Comparison of ENCODE assay signal across 21 cellular contexts in genomic region chr1:159802060-159802459, GRCh38. TPM values are rescaled to one million over a fixed set of nuclear protein-coding genes. Genes with fewer than 3 reads are reported as not detected.
A peak's percentile ranks its signal among the peaks of the same experiment; 100 is the strongest.
DNase-seq lines count a peak whose midpoint lies in the region; ATAC-seq and TF ChIP-seq lines count a peak whose summit lies in the region.
"Had no signal": no experiment of that assay in that cellular context is flagged by ENCODE, and none has a peak within 500 bp of the region (broad histone marks: within the 10 kb centered on the region; RNA-seq: fewer than 3 reads in every experiment).

Gene FCRL6 (plus strand): TSS chr1:159802360. CDS start chr1:159802425, 65 bp downstream.

- DNase-seq in activated naive CD8-positive, alpha-beta T cell treated with anti-CD3 and anti-CD28 coated beads, Interleukin-2, amount 50 U/mL, for 24 hours, result no peak
- no peak for DNase-seq in activated naive CD8-positive, alpha-beta T cell treated with anti-CD3 and anti-CD28 coated beads for 36 hours
- DNase-seq in T-cell (no peak), endodermal cell (no peak), SIG-M5 (lab: John Stamatoyannopoulos, UW) (no peak)
- DNase-seq in naive thymus-derived CD8-positive, alpha-beta T cell, result no peak
- DNase-seq: ACHN, DMS 273 treated with DMSO at 0.1 percent for 48 hours, HFFc6, KG1, MG63, NCI-H1417 treated with DMSO at 0.1 percent for 48 hours, NCI-H2029 treated with DMSO at 0.1 percent for 48 hours, NCI-H524 had no signal

- no peaks in the 10 kb centered on the region for H3K9me3 ChIP-seq in endodermal cell (ENCODE audit: control insufficient read depth, low read length)
- H3K9me3 ChIP-seq: MG63, SJSA1 had no signal

- H3K4me3 ChIP-seq in endodermal cell (ENCODE audit: low read length), result no peak within 1 kb of the TSS
- H3K4me3 ChIP-seq: MG63, SJSA1 had no signal

- no peaks in the 10 kb centered on the region for H3K27me3 Mint-ChIP-seq in activated naive CD8-positive, alpha-beta T cell treated with anti-CD3 and anti-CD28 coated beads, Interleukin-2, amount 50 U/mL, for 24 hours
- no peaks in the 10 kb centered on the region for H3K27me3 Mint-ChIP-seq in activated naive CD8-positive, alpha-beta T cell treated with anti-CD3 and anti-CD28 coated beads for 36 hours
- H3K27me3 Mint-ChIP-seq in T-cell (peaks cover 0 to 4% of the 10 kb centered on the region in 2 donors), endodermal cell (ENCODE audit: insufficient read depth) (peaks cover 51% of the 10 kb centered on the region)
- peaks cover 0 to 2% (median 0%) of the 10 kb centered on the region in 5 donors for H3K27me3 Mint-ChIP-seq in naive thymus-derived CD8-positive, alpha-beta T cell

- no peaks in the 10 kb centered on the region for H3K36me3 Mint-ChIP-seq in activated naive CD8-positive, alpha-beta T cell treated with anti-CD3 and anti-CD28 coated beads, Interleukin-2, amount 50 U/mL, for 24 hours (ENCODE audit: low read depth)
- H3K36me3 Mint-ChIP-seq in activated naive CD8-positive, alpha-beta T cell treated with anti-CD3 and anti-CD28 coated beads for 36 hours, result peaks cover 2% of the 10 kb centered on the region
- H3K36me3 Mint-ChIP-seq in T-cell (peaks cover 5% of the 10 kb centered on the region), endodermal cell (ENCODE audit: low read depth) (no peaks in the 10 kb centered on the region)
- H3K36me3 Mint-ChIP-seq in naive thymus-derived CD8-positive, alpha-beta T cell, result peaks cover 0 to 4% (median 0%) of the 10 kb centered on the region in 3 donors

- H3K27ac Mint-ChIP-seq in activated naive CD8-positive, alpha-beta T cell treated with anti-CD3 and anti-CD28 coated beads, Interleukin-2, amount 50 U/mL, for 24 hours, result no peak within 1 kb of the TSS
- H3K27ac Mint-ChIP-seq in activated naive CD8-positive, alpha-beta T cell treated with anti-CD3 and anti-CD28 coated beads for 36 hours, result no peak within 1 kb of the TSS
- H3K27ac Mint-ChIP-seq in T-cell, result peak within 1 kb of the TSS in 1 of 2 donors; percentile 57
- peak within 1 kb of the TSS in 7 of 10 donors; percentile 4 to 85 (median 60) for H3K27ac Mint-ChIP-seq in naive thymus-derived CD8-positive, alpha-beta T cell
- no peak within 1 kb of the TSS for H3K27ac Mint-ChIP-seq in endodermal cell
- H3K27ac Mint-ChIP-seq: B cell, HFFc6 had no signal

- CTCF ChIA-PET in T-cell (lab: Charles Lee), result interaction anchor here (0.6 to 2.2 kb wide), 3 partner anchors 88 to 91 kb away, joined by 3 to 9 read pairs (median 6); no protein-coding TSS in a partner anchor

- H3K27me3 ChIP-seq in endodermal cell (ENCODE audit: control insufficient read depth, insufficient read depth, low read length, poor library complexity, severe bottlenecking), result peaks cover 29% of the 10 kb centered on the region

- no peak for TF ChIP-seq CTCF in endodermal cell (conservative IDR thresholded peaks at IDR 0.05)

- no peaks in the 10 kb centered on the region for H3K9me3 Mint-ChIP-seq in activated naive CD8-positive, alpha-beta T cell treated with anti-CD3 and anti-CD28 coated beads, Interleukin-2, amount 50 U/mL, for 24 hours
- H3K9me3 Mint-ChIP-seq in activated naive CD8-positive, alpha-beta T cell treated with anti-CD3 and anti-CD28 coated beads for 36 hours, result no peaks in the 10 kb centered on the region
- no peaks in the 10 kb centered on the region for H3K9me3 Mint-ChIP-seq in T-cell
- H3K9me3 Mint-ChIP-seq in naive thymus-derived CD8-positive, alpha-beta T cell, result no peaks in the 10 kb centered on the region
- no peaks in the 10 kb centered on the region for H3K9me3 Mint-ChIP-seq in endodermal cell
- H3K9me3 Mint-ChIP-seq: HFFc6 had no signal

- whole genome bisulfite sequencing in endodermal cell (ENCODE audit: insufficient coverage in 1 of 2, insufficient read length in 1 of 2), 2 experiments, result 90 to 93% methylated on average over 5 to 7 of the region's 7 CpGs

- H3K9ac ChIP-seq in endodermal cell (ENCODE audit: extremely low read depth, low read length, poor library complexity, severe bottlenecking), result no peak within 1 kb of the TSS

- POLR2A ChIA-PET in T-cell (lab: Charles Lee), result no interaction called here
- POLR2A ChIA-PET in naive thymus-derived CD8-positive, alpha-beta T cell (lab: Charles Lee), result no interaction called here

- no peak for ATAC-seq in activated naive CD8-positive, alpha-beta T cell treated with anti-CD3 and anti-CD28 coated beads, Interleukin-2, amount 50 U/mL, for 24 hours
- ATAC-seq in T-cell (replicated peaks in 1 of 4) (no peak), HG02938 (IDR thresholded peaks at IDR 0.05; ENCODE audit: unreplicated experiment) (no peak)
- ATAC-seq in naive thymus-derived CD8-positive, alpha-beta T cell, result no peak

- peak within 1 kb of the TSS; percentile 7 for H3K4me3 Mint-ChIP-seq in activated naive CD8-positive, alpha-beta T cell treated with anti-CD3 and anti-CD28 coated beads, Interleukin-2, amount 50 U/mL, for 24 hours
- no peak within 1 kb of the TSS for H3K4me3 Mint-ChIP-seq in activated naive CD8-positive, alpha-beta T cell treated with anti-CD3 and anti-CD28 coated beads for 36 hours
- peak within 1 kb of the TSS; percentile 34 to 65 (median 57) for H3K4me3 Mint-ChIP-seq in T-cell
- peak within 1 kb of the TSS in 7 of 10 donors; percentile 23 to 92 (median 70) for H3K4me3 Mint-ChIP-seq in naive thymus-derived CD8-positive, alpha-beta T cell
- H3K4me3 Mint-ChIP-seq in endodermal cell, result no peak within 1 kb of the TSS
- H3K4me3 Mint-ChIP-seq: B cell, HFFc6 had no signal

- no peaks in the 10 kb centered on the region for H3K4me1 ChIP-seq in endodermal cell (ENCODE audit: control insufficient read depth, insufficient read depth, low read length)
- H3K4me1 ChIP-seq: SJSA1 had no signal

- no peaks in the 10 kb centered on the region for H3K36me3 ChIP-seq in endodermal cell (ENCODE audit: control insufficient read depth, insufficient read depth, low read length)
- H3K36me3 ChIP-seq: MG63, SJSA1 had no signal

- H3K27ac ChIP-seq in endodermal cell (ENCODE audit: low read depth, low read length), result no peak within 1 kb of the TSS
- H3K27ac ChIP-seq: SJSA1 had no signal

- H3K4me1 Mint-ChIP-seq in activated naive CD8-positive, alpha-beta T cell treated with anti-CD3 and anti-CD28 coated beads, Interleukin-2, amount 50 U/mL, for 24 hours, result peaks cover 20% of the 10 kb centered on the region
- peaks cover 14% of the 10 kb centered on the region for H3K4me1 Mint-ChIP-seq in activated naive CD8-positive, alpha-beta T cell treated with anti-CD3 and anti-CD28 coated beads for 36 hours
- peaks cover 24 to 52% (median 34%) of the 10 kb centered on the region in 3 donors for H3K4me1 Mint-ChIP-seq in T-cell
- peaks cover 26 to 69% (median 43%) of the 10 kb centered on the region in 4 donors for H3K4me1 Mint-ChIP-seq in naive thymus-derived CD8-positive, alpha-beta T cell
- H3K4me1 Mint-ChIP-seq in endodermal cell, result peaks cover 5% of the 10 kb centered on the region

RNA-seq across cellular contexts. Expression of gene FCRL6, which starts in this region (rescaled TPM):
- total RNA-seq in activated naive CD8-positive, alpha-beta T cell treated with anti-CD3 and anti-CD28 coated beads for 36 hours, result not detected
- total RNA-seq in T-cell (10 to 100 TPM in 2 of 5 donors, 1 to 10 TPM in 3; 1.2 to 43.3 (median 5.8) TPM), endodermal cell (not detected)
- total RNA-seq in naive thymus-derived CD8-positive, alpha-beta T cell, result 1 to 10 TPM; 2.1 TPM
- polyA plus RNA-seq in naive thymus-derived CD8-positive, alpha-beta T cell, result 100 to 1,000 TPM in 1 of 3 donors, 1 to 10 TPM in 2; 2.1 to 127 (median 6.6) TPM
- not detected for polyA plus RNA-seq in endodermal cell (2013, experiment 1 of 2)
- polyA plus RNA-seq in endodermal cell (2013, experiment 2 of 2), result not detected
- total RNA-seq: B cell, Daoy, H4, HFFc6, OCI-LY7, RPMI7951, SJSA1 had no signal

Comparison
In these comparisons a context has a peak if more than half of its experiments do, and no peak if none do; other contexts are left out.
1. H3K4me3 Mint-ChIP-seq: peak in activated naive CD8-positive, alpha-beta T cell treated with anti-CD3 and anti-CD28 coated beads, Interleukin-2, amount 50 U/mL, for 24 hours (single experiment), T-cell (3 of 3) and naive thymus-derived CD8-positive, alpha-beta T cell (7 of 10); none in activated naive CD8-positive, alpha-beta T cell treated with anti-CD3 and anti-CD28 coated beads for 36 hours (single experiment) and endodermal cell (single experiment).
2. H3K27ac Mint-ChIP-seq: peak in naive thymus-derived CD8-positive, alpha-beta T cell (7 of 10); none in activated naive CD8-positive, alpha-beta T cell treated with anti-CD3 and anti-CD28 coated beads, Interleukin-2, amount 50 U/mL, for 24 hours (single experiment), activated naive CD8-positive, alpha-beta T cell treated with anti-CD3 and anti-CD28 coated beads for 36 hours (single experiment) and endodermal cell (single experiment).